19 cellular contexts compared by ENCODE assay signal in the genomic region with DNA sequence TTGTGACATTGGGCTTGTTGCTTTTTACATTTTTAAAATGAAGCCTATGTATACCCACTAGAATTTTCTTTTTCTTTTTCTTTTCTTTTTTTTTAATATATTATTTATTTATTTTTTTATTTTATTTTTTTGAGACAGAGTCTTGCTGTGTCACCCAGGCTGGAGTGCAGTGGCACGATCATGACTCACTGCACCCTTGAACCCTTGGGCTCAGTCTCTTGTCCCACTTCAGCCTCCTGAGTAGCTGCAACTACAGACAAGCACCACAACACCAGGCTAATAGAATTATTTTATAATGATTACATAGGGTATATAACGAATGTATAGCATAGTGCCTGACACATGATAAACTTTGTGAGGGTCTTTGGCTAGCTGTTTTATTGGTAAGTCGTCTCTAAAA.
"Had no signal": no experiment of that assay in that cellular context is flagged by ENCODE, and none has a peak within 500 bp of the region (broad histone marks: within the 10 kb centered on the region; RNA-seq: fewer than 3 reads in every experiment).

No MANE protein-coding gene starts in this region.

- H3K9me3 Mint-ChIP-seq: effector memory CD8-positive, alpha-beta T cell had no signal

- ATAC-seq: effector memory CD8-positive, alpha-beta T cell; gastroesophageal sphincter had no signal

- H3K27ac Mint-ChIP-seq: immature natural killer cell had no signal

- H3K27ac ChIP-seq: epithelial cell of prostate, esophagus muscularis mucosa, gastroesophageal sphincter, left ventricle myocardium inferior, lower lobe of right lung, sigmoid colon, skin epidermis, stomach, thoracic aorta, transverse colon had no signal

- H3K9me3 ChIP-seq: esophagus muscularis mucosa, gastroesophageal sphincter, lower lobe of right lung, sigmoid colon, stomach, thoracic aorta, transverse colon had no signal

- H3K27me3 ChIP-seq: esophagus muscularis mucosa, gastroesophageal sphincter, sigmoid colon, stomach, transverse colon had no signal

- H3K4me3 ChIP-seq: esophagus muscularis mucosa, gastroesophageal sphincter, left ventricle myocardium inferior, lower lobe of right lung, sigmoid colon, skin epidermis, stomach, thoracic aorta, transverse colon had no signal

- H3K4me3 Mint-ChIP-seq: naive B cell had no signal

- H3K27me3 Mint-ChIP-seq: effector memory CD8-positive, alpha-beta T cell; naive B cell had no signal

- DNase-seq: effector memory CD8-positive, alpha-beta T cell; glutamatergic neuron; immature natural killer cell; left ventricle myocardium inferior; lower lobe of right lung; mesendoderm; naive B cell; posterior cingulate gyrus; sigmoid colon; stimulated activated CD4-positive, alpha-beta T cell treated with anti-CD3 and anti-CD28 coated beads, Interleukin-12 subunit alpha, Interleukin-12 subunit beta, amount 100 ng/mL, for 4 hours; stimulated activated naive CD4-positive, alpha-beta T cell; stomach; substantia nigra; transverse colon had no signal
